16 cellular contexts compared by ENCODE assay signal in the genomic region with DNA sequence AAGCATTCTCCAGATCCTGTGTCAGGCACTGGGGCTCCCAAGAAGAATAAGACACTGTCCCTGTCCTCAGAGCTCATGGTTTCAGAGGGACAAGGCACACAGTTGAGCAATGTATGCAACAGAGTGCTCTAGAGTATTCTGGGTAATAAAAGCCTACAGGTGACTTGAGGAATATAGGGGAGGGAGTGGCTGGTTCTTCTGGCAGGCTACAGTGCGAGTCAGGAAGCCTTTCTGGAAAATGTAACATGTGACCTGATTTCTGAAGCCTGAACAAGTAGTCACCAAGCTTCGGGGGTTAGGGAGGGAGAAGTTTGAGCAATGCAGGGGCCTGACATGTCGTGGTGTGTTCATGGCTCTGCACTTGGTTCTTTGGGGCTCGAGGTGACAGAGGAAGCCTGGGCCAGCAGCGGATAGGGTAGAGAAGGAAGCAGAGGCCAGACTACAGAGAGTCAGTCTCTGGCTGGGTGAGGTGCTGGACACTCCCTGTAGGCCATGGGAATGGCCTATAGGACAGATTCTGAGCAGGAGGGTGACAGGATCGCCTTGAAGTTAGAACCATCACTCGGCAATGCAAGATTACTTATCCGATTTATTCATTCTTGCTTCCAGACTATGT. TPM values are rescaled to one million over a fixed set of nuclear protein-coding genes. Genes with fewer than 3 reads are reported as not detected.
A peak's percentile ranks its signal among the peaks of the same experiment; 100 is the strongest.
DNase-seq lines count a peak whose midpoint lies in the region; ATAC-seq and TF ChIP-seq lines count a peak whose summit lies in the region.
"Had no signal": no experiment of that assay in that cellular context is flagged by ENCODE, and none has a peak within 500 bp of the region (broad histone marks: within the 10 kb centered on the region; RNA-seq: fewer than 3 reads in every experiment).

No MANE protein-coding gene starts in this region.

- H3K27ac Mint-ChIP-seq in GM23338, result no peak overlapping the region

- H3K4me3 ChIP-seq in GM23338, result no peak overlapping the region
- H3K4me3 ChIP-seq in Peyer's patch, result no peak overlapping the region
- no peak overlapping the region for H3K4me3 ChIP-seq in foreskin fibroblast (ENCODE audit: low read depth in 1 of 2, low read length in 2 of 2)
- no peak overlapping the region for H3K4me3 ChIP-seq in right lobe of liver

- H3K9me2 ChIP-seq in GM23338 (ENCODE audit: insufficient read depth), result peaks cover 9% of the 10 kb centered on the region

- no peak for TF ChIP-seq CTCF in GM23338 (conservative IDR thresholded peaks at IDR 0.05; ENCODE audit: low read depth in 2 of 2)
- peak in 3 of 6 experiments; percentile 51 to 59 (median 55) for TF ChIP-seq CTCF in Peyer's patch (IDR thresholded peaks at IDR 0.05)
- TF ChIP-seq CTCF in foreskin fibroblast (IDR thresholded peaks at IDR 0.05; ENCODE audit: low read depth, low read length), result no peak
- TF ChIP-seq CTCF in right lobe of liver (IDR thresholded peaks at IDR 0.05), result no peak

- no peaks in the 10 kb centered on the region for H3K36me3 Mint-ChIP-seq in GM23338 (ENCODE audit: low read depth)

- H3K27me3 Mint-ChIP-seq in GM23338 (ENCODE audit: insufficient read depth, low read depth, poor library complexity), result peaks cover 9% of the 10 kb centered on the region

- H3K4me3 Mint-ChIP-seq in GM23338, result no peak overlapping the region

- no peak for ATAC-seq in GM23338
- no peak for ATAC-seq in right lobe of liver
- ATAC-seq in HG03097 (IDR thresholded peaks at IDR 0.05; ENCODE audit: low FRiP score, unreplicated experiment), result no peak
- ATAC-seq: HCT116, Right ventricle myocardium inferior had no signal

- peaks cover 5% of the 10 kb centered on the region; the same call in 1 of the 2 replicates for H3F3A ChIP-seq in GM23338 (replicated peaks; ENCODE audit: low read depth)

- no peak overlapping the region for H3K27ac ChIP-seq in GM23338 (ENCODE audit: low read depth)
- H3K27ac ChIP-seq in Peyer's patch, result peak overlapping the region in 3 of 4 donors; percentile 11 to 89 (median 66)
- no peak overlapping the region for H3K27ac ChIP-seq in right lobe of liver
- H3K27ac ChIP-seq: C4-2B had no signal

- H3K9me3 ChIP-seq in Peyer's patch, result no peaks in the 10 kb centered on the region
- no peaks in the 10 kb centered on the region for H3K9me3 ChIP-seq in right lobe of liver

- H4K20me1 ChIP-seq in GM23338 (replicated peaks; ENCODE audit: insufficient read depth), result no peaks in the 10 kb centered on the region

- no peak overlapping the region for H3K4me2 ChIP-seq in GM23338

- no peaks in the 10 kb centered on the region for H3K79me2 ChIP-seq in GM23338 (replicated peaks; ENCODE audit: insufficient read depth)

- no peaks in the 10 kb centered on the region for H3K27me3 ChIP-seq in GM23338 (ENCODE audit: insufficient read depth)
- H3K27me3 ChIP-seq in Peyer's patch, result no peaks in the 10 kb centered on the region
- H3K27me3 ChIP-seq in right lobe of liver, result no peaks in the 10 kb centered on the region

- H3K4me1 ChIP-seq in GM23338 (ENCODE audit: insufficient read depth) (peaks cover 16% of the 10 kb centered on the region), Peyer's patch (peaks cover 0 to 14% (median 0%) of the 10 kb centered on the region in 4 donors), right lobe of liver (no peaks in the 10 kb centered on the region)

- intact Hi-C loops in right lobe of liver (cut with DNase I), result no loop called here

- TF ChIP-seq POLR2A in Peyer's patch (IDR thresholded peaks at IDR 0.05), result peak in 1 of 2 donors; percentile 53
- no peak for TF ChIP-seq POLR2A in right lobe of liver (IDR thresholded peaks at IDR 0.05)

- H3K36me3 ChIP-seq in GM23338 (ENCODE audit: insufficient read depth) (no peaks in the 10 kb centered on the region), Peyer's patch (no peaks in the 10 kb centered on the region), right lobe of liver (no peaks in the 10 kb centered on the region)

- 0 out of 2 replicates have a peak overlapping the region, but pooled peaks have one; percentile 23 for H2AFZ ChIP-seq in GM23338

- no peaks in the 10 kb centered on the region for H3K9me3 Mint-ChIP-seq in GM23338

- 40% methylated on average over 4 of the region's 8 CpGs for WGBS in right lobe of liver (ENCODE audit: insufficient coverage, low coverage, low lambda C conversion rate, missing lambda C conversion rate)

- peaks cover 15% of the 10 kb centered on the region for H3K4me1 Mint-ChIP-seq in GM23338

- DNase-seq in GM23338 (ENCODE audit: low spot score) (no peak), Peyer's patch (peak in 2 of 3 donors; percentile 60 to 64), foreskin fibroblast (peak; percentile 17 to 53), renal cortical epithelial cell (ENCODE audit: low read depth) (peak; percentile 64), right lobe of liver (no peak), activated gamma-delta T cell (lab: John Stamatoyannopoulos, UW) (no peak), DMS79 treated with DMSO at 0.1 percent for 48 hours (lab: John Stamatoyannopoulos, UW) (no peak)
- DNase-seq: COR-L47, NCI-H1092, NCI-H345, NCI-H526 treated with DMSO at 0.1 percent for 48 hours had no signal

TF ChIP-seq in GM23338, 12 proteins besides CTCF, POLR2A, EP300 and RAD21 (continues in another document):
- no peak for TF ChIP-seq ZNF114 (CRISPR knock-in tag; IDR thresholded peaks at IDR 0.05)
- TF ChIP-seq, protein P1, sequence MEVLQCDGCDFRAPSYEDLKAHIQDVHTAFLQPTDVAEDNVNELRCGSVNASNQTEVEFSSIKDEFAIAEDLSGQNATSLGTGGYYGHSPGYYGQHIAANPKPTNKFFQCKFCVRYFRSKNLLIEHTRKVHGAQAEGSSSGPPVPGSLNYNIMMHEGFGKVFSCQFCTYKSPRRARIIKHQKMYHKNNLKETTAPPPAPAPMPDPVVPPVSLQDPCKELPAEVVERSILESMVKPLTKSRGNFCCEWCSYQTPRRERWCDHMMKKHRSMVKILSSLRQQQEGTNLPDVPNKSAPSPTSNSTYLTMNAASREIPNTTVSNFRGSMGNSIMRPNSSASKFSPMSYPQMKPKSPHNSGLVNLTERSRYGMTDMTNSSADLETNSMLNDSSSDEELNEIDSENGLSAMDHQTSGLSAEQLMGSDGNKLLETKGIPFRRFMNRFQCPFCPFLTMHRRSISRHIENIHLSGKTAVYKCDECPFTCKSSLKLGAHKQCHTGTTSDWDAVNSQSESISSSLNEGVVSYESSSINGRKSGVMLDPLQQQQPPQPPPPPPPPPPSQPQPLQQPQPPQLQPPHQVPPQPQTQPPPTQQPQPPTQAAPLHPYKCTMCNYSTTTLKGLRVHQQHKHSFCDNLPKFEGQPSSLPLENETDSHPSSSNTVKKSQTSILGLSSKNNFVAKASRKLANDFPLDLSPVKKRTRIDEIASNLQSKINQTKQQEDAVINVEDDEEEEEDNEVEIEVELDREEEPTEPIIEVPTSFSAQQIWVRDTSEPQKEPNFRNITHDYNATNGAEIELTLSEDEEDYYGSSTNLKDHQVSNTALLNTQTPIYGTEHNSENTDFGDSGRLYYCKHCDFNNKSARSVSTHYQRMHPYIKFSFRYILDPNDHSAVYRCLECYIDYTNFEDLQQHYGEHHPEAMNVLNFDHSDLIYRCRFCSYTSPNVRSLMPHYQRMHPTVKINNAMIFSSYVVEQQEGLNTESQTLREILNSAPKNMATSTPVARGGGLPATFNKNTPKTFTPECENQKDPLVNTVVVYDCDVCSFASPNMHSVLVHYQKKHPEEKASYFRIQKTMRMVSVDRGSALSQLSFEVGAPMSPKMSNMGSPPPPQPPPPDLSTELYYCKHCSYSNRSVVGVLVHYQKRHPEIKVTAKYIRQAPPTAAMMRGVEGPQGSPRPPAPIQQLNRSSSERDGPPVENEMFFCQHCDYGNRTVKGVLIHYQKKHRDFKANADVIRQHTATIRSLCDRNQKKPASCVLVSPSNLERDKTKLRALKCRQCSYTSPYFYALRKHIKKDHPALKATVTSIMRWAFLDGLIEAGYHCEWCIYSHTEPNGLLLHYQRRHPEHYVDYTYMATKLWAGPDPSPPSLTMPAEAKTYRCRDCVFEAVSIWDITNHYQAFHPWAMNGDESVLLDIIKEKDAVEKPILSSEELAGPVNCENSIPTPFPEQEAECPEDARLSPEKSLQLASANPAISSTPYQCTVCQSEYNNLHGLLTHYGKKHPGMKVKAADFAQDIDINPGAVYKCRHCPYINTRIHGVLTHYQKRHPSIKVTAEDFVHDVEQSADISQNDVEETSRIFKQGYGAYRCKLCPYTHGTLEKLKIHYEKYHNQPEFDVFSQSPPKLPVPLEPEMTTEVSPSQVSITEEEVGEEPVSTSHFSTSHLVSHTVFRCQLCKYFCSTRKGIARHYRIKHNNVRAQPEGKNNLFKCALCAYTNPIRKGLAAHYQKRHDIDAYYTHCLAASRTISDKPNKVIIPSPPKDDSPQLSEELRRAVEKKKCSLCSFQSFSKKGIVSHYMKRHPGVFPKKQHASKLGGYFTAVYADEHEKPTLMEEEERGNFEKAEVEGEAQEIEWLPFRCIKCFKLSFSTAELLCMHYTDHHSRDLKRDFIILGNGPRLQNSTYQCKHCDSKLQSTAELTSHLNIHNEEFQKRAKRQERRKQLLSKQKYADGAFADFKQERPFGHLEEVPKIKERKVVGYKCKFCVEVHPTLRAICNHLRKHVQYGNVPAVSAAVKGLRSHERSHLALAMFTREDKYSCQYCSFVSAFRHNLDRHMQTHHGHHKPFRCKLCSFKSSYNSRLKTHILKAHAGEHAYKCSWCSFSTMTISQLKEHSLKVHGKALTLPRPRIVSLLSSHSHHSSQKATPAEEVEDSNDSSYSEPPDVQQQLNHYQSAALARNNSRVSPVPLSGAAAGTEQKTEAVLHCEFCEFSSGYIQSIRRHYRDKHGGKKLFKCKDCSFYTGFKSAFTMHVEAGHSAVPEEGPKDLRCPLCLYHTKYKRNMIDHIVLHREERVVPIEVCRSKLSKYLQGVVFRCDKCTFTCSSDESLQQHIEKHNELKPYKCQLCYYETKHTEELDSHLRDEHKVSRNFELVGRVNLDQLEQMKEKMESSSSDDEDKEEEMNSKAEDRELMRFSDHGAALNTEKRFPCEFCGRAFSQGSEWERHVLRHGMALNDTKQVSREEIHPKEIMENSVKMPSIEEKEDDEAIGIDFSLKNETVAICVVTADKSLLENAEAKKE (CRISPR knock-in tag; IDR thresholded peaks at IDR 0.05), result no peak
- TF ChIP-seq, protein P2, sequence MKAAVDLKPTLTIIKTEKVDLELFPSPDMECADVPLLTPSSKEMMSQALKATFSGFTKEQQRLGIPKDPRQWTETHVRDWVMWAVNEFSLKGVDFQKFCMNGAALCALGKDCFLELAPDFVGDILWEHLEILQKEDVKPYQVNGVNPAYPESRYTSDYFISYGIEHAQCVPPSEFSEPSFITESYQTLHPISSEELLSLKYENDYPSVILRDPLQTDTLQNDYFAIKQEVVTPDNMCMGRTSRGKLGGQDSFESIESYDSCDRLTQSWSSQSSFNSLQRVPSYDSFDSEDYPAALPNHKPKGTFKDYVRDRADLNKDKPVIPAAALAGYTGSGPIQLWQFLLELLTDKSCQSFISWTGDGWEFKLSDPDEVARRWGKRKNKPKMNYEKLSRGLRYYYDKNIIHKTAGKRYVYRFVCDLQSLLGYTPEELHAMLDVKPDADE (IDR thresholded peaks at IDR 0.05), result no peak
- TF ChIP-seq POLR2AphosphoS5 (IDR thresholded peaks at IDR 0.05; ENCODE audit: low read depth), result no peak

RNA-seq across cellular contexts. Expression of a gene that starts 16.0 kb away (rescaled TPM):
- total RNA-seq in GM23338 (2014; rRNA removed; shearing (Covaris generic)), result 22.3 and 26.2 TPM in 2 replicates
- 5.2 and 5.3 TPM in 2 replicates for polyA plus RNA-seq in GM23338 (2016; fragmentation: Nextera tagmentation; extraction: Ambion mirVana)
- total RNA-seq in Peyer's patch (100 to 1,000 TPM in 3 of 4 donors, 10 to 100 TPM in 1; 48.7 to 213 (median 187) TPM), renal cortical epithelial cell (under 0.01 and 0.30 TPM in 2 replicates), right lobe of liver (under 1 TPM; 0.12 to 0.62 (median 0.22) TPM)
- total RNA-seq: HT1080 had no signal

Comparison
In these comparisons a context has a peak if more than half of its experiments do, and no peak if none do; other contexts are left out.
1. DNase-seq: peak in Peyer's patch (2 of 3), foreskin fibroblast (2 of 2) and renal cortical epithelial cell (single experiment); none in GM23338 (single experiment), right lobe of liver (0 of 3), activated gamma-delta T cell (single experiment) and DMS79 treated with DMSO at 0.1 percent for 48 hours (single experiment).
2. H3K27ac ChIP-seq: peak in Peyer's patch (3 of 4); none in GM23338 (single experiment) and right lobe of liver (0 of 3).
3. RNA of a gene that starts 16.0 kb away (total RNA-seq): 48.7 to 213 TPM in Peyer's patch and 22.3 to 26.2 TPM in GM23338; under 0.01 to 0.30 TPM in renal cortical epithelial cell and 0.12 to 0.62 TPM in right lobe of liver; every median in the first group is over 10 times any median in the second.